In the genomic region with DNA sequence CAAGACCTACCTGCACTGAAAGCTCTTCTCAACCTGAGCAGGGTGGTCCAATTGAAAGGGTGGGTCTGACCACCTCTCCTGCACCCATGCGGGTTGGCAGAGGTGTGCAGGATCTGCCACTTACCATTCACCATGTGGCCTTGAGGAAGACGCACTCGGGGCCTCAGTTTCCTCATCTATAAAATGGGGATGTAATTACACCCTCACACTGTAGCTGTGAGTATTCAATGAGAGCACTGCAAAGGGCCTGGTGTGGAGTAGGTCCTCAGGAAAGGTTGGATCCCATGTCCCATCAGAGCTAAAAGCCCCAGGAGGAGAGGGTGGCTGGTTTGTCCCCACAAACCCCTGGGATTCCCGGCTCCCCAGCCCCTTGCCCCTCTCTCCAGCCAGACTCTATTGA, we compare ENCODE assay signal across 9 cellular contexts. TPM values are rescaled to one million over a fixed set of nuclear protein-coding genes. Genes with fewer than 3 reads are reported as not detected.
A peak's percentile ranks its signal among the peaks of the same experiment; 100 is the strongest.
DNase-seq lines count a peak whose midpoint lies in the region; ATAC-seq and TF ChIP-seq lines count a peak whose summit lies in the region.
"Had no signal": no experiment of that assay in that cellular context is flagged by ENCODE, and none has a peak within 500 bp of the region (broad histone marks: within the 10 kb centered on the region; RNA-seq: fewer than 3 reads in every experiment).

No MANE protein-coding gene starts in this region.

- peaks cover 11 to 19% of the 10 kb centered on the region in 2 donors for H3K4me1 ChIP-seq in left lung

- TF ChIP-seq CTCF in HFF-Myc (IDR thresholded peaks at IDR 0.05; ENCODE audit: low read depth, low read length, missing control alignments) (no peak), choroid plexus epithelial cell (conservative IDR thresholded peaks at IDR 0.05; ENCODE audit: low read depth, low read length) (no peak), left lung (IDR thresholded peaks at IDR 0.05) (no peak)

- H3K27ac ChIP-seq in left lung (peak overlapping the region; percentile 70 to 84), skin epidermis (peak overlapping the region in 17 of 21 experiments; percentile 12 to 88 (median 69)), substantia nigra (ENCODE audit: low read depth, low read length, poor library complexity, severe bottlenecking) (no peak overlapping the region)

- H3K36me3 ChIP-seq in left lung = peaks cover 0 to 45% of the 10 kb centered on the region in 2 donors

- H3K4me3 ChIP-seq in HFF-Myc (replicated peaks; ENCODE audit: low read depth, low read length) = peak overlapping the region; percentile 36
- H3K4me3 ChIP-seq in choroid plexus epithelial cell (ENCODE audit: low read depth, low read length) = peak overlapping the region; percentile 66
- H3K4me3 ChIP-seq in left lung = peak overlapping the region; percentile 25 to 34
- peak overlapping the region in 3 of 7 experiments; percentile 14 to 31 (median 28) for H3K4me3 ChIP-seq in skin epidermis

- H3K27me3 ChIP-seq in left lung = no peaks in the 10 kb centered on the region

- DNase-seq in HFF-Myc (ENCODE audit: extremely low read depth, low read depth) (no peak), choroid plexus epithelial cell (ENCODE audit: low read depth) (no peak), left lung (peak in 1 of 2 donors; percentile 9), UCSD-AML1 (lab: John Stamatoyannopoulos, UW; ENCODE audit: unreplicated experiment) (no peak), substantia nigra (lab: John Stamatoyannopoulos, UW) (no peak)
- DNase-seq in activated CD4-positive, alpha-beta T cell treated with anti-CD3 and anti-CD28 coated beads for 4 hours = no peak
- DNase-seq: NCI-H1092 had no signal

- ATAC-seq in left lung = peak; percentile 4
- no peak for ATAC-seq in HG03432 (IDR thresholded peaks at IDR 0.05; ENCODE audit: unreplicated experiment)

- no peaks in the 10 kb centered on the region for H3K9me3 ChIP-seq in left lung

- intact Hi-C loops in left lung (cut with DNase I) = no loop called here

RNA-seq across cellular contexts. Expression of gene TAGLN, which starts 0.6 kb away (rescaled TPM):
- 100 to 1,000 TPM; 505 to 763 TPM for total RNA-seq in left lung

RNA-seq across cellular contexts. Expression of gene SIDT2, which starts 20.1 kb away (rescaled TPM):
- total RNA-seq in left lung = 100 to 1,000 TPM in 1 of 2 donors, 10 to 100 TPM in 1; 66.1 to 112 TPM

RNA-seq across cellular contexts. Expression of gene PCSK7, which starts 33.3 kb away (rescaled TPM):
- 10 to 100 TPM; 65.8 to 77.8 TPM for total RNA-seq in left lung

RNA-seq across cellular contexts. Expression of gene RNF214, which starts 33.9 kb away (rescaled TPM):
- total RNA-seq in left lung = 10 to 100 TPM; 21.5 to 22.3 TPM

RNA-seq across cellular contexts. Expression of gene PAFAH1B2, which starts 54.5 kb away (rescaled TPM):
- 10 to 100 TPM; 78.1 to 82.3 TPM for total RNA-seq in left lung
